17 cellular contexts compared by ENCODE assay signal in genomic region chr17:81015135-81015534, GRCh38.
"Had no signal": no experiment of that assay in that cellular context is flagged by ENCODE, and none has a peak within 500 bp of the region (broad histone marks: within the 10 kb centered on the region; RNA-seq: fewer than 3 reads in every experiment).

No MANE protein-coding gene starts in this region.

- H3K4me3 ChIP-seq: heart left ventricle, ovary, suprapubic skin, thyroid gland, upper lobe of left lung, uterus had no signal

- H3K4me1 ChIP-seq: uterus had no signal

- H3K36me3 ChIP-seq: heart left ventricle, ovary, suprapubic skin, thyroid gland, upper lobe of left lung, uterus had no signal

- H3K27ac ChIP-seq: heart left ventricle, ovary, suprapubic skin, thyroid gland, upper lobe of left lung, uterus had no signal

- DNase-seq: effector memory CD4-positive, alpha-beta T cell; heart left ventricle; hippocampal formation; kidney glomerular epithelial cell; mesendoderm; naive B cell; ovary; right cardiac atrium; stimulated activated CD4-positive, alpha-beta T cell treated with anti-CD3 and anti-CD28 coated beads, Interleukin-4, amount 100 ng/mL, for 1 hour; stimulated activated CD8-positive, alpha-beta memory T cell treated with anti-CD3 and anti-CD28 coated beads, Interleukin-4, amount 100 ng/mL, for 48 hours; stimulated activated naive CD8-positive, alpha-beta T cell treated with anti-CD3 and anti-CD28 coated beads, Interleukin-15, Interleukin-2, amounts not matched to agents 100 U/mL and 50 U/mL, for 24 hours; thyroid gland; upper lobe of left lung; uterus had no signal

- H3K9me3 ChIP-seq: ovary, suprapubic skin, thyroid gland had no signal

- H3K27me3 ChIP-seq: heart left ventricle, ovary, suprapubic skin, thyroid gland, upper lobe of left lung, uterus had no signal

- ATAC-seq: esophagus mucosa; heart left ventricle; right cardiac atrium; stimulated activated effector memory CD8-positive, alpha-beta T cell treated with anti-CD3 and anti-CD28 coated beads, Interleukin-12 subunit alpha, Interleukin-12 subunit beta, amount 100 ng/mL, for 72 hours; stimulated activated naive CD8-positive, alpha-beta T cell treated with anti-CD3 and anti-CD28 coated beads, Interleukin-15, Interleukin-2, amounts not matched to agents 100 U/mL and 50 U/mL, for 24 hours had no signal
